Comparison of ENCODE assay signal across 1 cellular context in genomic region chr17:50361561-50362480, GRCh38.
TF ChIP-seq lines count a peak whose summit lies in the region.

No MANE protein-coding gene starts in this region.

TF ChIP-seq in K562, 482 proteins besides CTCF, POLR2A, EP300 and RAD21 (continued from another document and continues in another):
- TF ChIP-seq, protein P1, sequence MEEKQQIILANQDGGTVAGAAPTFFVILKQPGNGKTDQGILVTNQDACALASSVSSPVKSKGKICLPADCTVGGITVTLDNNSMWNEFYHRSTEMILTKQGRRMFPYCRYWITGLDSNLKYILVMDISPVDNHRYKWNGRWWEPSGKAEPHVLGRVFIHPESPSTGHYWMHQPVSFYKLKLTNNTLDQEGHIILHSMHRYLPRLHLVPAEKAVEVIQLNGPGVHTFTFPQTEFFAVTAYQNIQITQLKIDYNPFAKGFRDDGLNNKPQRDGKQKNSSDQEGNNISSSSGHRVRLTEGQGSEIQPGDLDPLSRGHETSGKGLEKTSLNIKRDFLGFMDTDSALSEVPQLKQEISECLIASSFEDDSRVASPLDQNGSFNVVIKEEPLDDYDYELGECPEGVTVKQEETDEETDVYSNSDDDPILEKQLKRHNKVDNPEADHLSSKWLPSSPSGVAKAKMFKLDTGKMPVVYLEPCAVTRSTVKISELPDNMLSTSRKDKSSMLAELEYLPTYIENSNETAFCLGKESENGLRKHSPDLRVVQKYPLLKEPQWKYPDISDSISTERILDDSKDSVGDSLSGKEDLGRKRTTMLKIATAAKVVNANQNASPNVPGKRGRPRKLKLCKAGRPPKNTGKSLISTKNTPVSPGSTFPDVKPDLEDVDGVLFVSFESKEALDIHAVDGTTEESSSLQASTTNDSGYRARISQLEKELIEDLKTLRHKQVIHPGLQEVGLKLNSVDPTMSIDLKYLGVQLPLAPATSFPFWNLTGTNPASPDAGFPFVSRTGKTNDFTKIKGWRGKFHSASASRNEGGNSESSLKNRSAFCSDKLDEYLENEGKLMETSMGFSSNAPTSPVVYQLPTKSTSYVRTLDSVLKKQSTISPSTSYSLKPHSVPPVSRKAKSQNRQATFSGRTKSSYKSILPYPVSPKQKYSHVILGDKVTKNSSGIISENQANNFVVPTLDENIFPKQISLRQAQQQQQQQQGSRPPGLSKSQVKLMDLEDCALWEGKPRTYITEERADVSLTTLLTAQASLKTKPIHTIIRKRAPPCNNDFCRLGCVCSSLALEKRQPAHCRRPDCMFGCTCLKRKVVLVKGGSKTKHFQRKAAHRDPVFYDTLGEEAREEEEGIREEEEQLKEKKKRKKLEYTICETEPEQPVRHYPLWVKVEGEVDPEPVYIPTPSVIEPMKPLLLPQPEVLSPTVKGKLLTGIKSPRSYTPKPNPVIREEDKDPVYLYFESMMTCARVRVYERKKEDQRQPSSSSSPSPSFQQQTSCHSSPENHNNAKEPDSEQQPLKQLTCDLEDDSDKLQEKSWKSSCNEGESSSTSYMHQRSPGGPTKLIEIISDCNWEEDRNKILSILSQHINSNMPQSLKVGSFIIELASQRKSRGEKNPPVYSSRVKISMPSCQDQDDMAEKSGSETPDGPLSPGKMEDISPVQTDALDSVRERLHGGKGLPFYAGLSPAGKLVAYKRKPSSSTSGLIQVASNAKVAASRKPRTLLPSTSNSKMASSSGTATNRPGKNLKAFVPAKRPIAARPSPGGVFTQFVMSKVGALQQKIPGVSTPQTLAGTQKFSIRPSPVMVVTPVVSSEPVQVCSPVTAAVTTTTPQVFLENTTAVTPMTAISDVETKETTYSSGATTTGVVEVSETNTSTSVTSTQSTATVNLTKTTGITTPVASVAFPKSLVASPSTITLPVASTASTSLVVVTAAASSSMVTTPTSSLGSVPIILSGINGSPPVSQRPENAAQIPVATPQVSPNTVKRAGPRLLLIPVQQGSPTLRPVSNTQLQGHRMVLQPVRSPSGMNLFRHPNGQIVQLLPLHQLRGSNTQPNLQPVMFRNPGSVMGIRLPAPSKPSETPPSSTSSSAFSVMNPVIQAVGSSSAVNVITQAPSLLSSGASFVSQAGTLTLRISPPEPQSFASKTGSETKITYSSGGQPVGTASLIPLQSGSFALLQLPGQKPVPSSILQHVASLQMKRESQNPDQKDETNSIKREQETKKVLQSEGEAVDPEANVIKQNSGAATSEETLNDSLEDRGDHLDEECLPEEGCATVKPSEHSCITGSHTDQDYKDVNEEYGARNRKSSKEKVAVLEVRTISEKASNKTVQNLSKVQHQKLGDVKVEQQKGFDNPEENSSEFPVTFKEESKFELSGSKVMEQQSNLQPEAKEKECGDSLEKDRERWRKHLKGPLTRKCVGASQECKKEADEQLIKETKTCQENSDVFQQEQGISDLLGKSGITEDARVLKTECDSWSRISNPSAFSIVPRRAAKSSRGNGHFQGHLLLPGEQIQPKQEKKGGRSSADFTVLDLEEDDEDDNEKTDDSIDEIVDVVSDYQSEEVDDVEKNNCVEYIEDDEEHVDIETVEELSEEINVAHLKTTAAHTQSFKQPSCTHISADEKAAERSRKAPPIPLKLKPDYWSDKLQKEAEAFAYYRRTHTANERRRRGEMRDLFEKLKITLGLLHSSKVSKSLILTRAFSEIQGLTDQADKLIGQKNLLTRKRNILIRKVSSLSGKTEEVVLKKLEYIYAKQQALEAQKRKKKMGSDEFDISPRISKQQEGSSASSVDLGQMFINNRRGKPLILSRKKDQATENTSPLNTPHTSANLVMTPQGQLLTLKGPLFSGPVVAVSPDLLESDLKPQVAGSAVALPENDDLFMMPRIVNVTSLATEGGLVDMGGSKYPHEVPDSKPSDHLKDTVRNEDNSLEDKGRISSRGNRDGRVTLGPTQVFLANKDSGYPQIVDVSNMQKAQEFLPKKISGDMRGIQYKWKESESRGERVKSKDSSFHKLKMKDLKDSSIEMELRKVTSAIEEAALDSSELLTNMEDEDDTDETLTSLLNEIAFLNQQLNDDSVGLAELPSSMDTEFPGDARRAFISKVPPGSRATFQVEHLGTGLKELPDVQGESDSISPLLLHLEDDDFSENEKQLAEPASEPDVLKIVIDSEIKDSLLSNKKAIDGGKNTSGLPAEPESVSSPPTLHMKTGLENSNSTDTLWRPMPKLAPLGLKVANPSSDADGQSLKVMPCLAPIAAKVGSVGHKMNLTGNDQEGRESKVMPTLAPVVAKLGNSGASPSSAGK (IDR thresholded peaks at IDR 0.05) = no peak
- TF ChIP-seq THAP12 (CRISPR knock-in tag; IDR thresholded peaks at IDR 0.05) (no peak), AFF4 (CRISPR knock-in tag; IDR thresholded peaks at IDR 0.05) (no peak), EP400 (IDR thresholded peaks at IDR 0.05) (peak; percentile 71), HMBOX1 (IDR thresholded peaks at IDR 0.05) (peak; percentile 74), SAP30 (IDR thresholded peaks at IDR 0.05; ENCODE audit: borderline replicate concordance, insufficient read depth, low read depth, low read length, poor library complexity, severe bottlenecking) (no peak), BRF1 (IDR thresholded peaks at IDR 0.05; ENCODE audit: borderline replicate concordance, extremely low read depth, insufficient read length) (no peak), ZNF512 (tag; IDR thresholded peaks at IDR 0.05) (no peak), ZNF561 (CRISPR knock-in tag; conservative IDR thresholded peaks at IDR 0.05) (no peak), PPARD (CRISPR knock-in tag; IDR thresholded peaks at IDR 0.05) (no peak), NCOR1 (IDR thresholded peaks at IDR 0.05) (peak; percentile 93), BDP1 (IDR thresholded peaks at IDR 0.05; ENCODE audit: insufficient read depth, insufficient read length) (no peak), GATAD2A (IDR thresholded peaks at IDR 0.05) (no peak; the same call in 1 of the 2 replicates), ZNF212 (CRISPR knock-in tag; IDR thresholded peaks at IDR 0.05) (no peak), RFX1 (IDR thresholded peaks at IDR 0.05) (peak; percentile 51; the same call in 1 of the 2 replicates), WHSC1 (IDR thresholded peaks at IDR 0.05; ENCODE audit: low read length) (no peak), MYC (IDR thresholded peaks at IDR 0.05; ENCODE audit: low read depth, low read length) (peak; percentile 88), MYC (CRISPR knock-in tag; IDR thresholded peaks at IDR 0.05; ENCODE audit: borderline replicate concordance, low read depth) (no peak), JUNB (CRISPR knock-in tag; conservative IDR thresholded peaks at IDR 0.05) (no peak), ZNF778 (CRISPR knock-in tag; IDR thresholded peaks at IDR 0.05) (no peak), KLF16 (IDR thresholded peaks at IDR 0.05) (peak; percentile 85), SAFB2 (IDR thresholded peaks at IDR 0.05; ENCODE audit: borderline replicate concordance, low read depth, low read length, severe bottlenecking) (no peak), POLR2G (IDR thresholded peaks at IDR 0.05; ENCODE audit: low read depth, low read length) (0 out of 2 replicates have a peak, but pooled peaks have one; percentile 19), SIX5 (IDR thresholded peaks at IDR 0.05; ENCODE audit: borderline replicate concordance in 1 of 2, insufficient read depth in 1 of 2, low read depth in 1 of 2, low read length in 2 of 2) (no peak), ZNF77 (CRISPR knock-in tag; IDR thresholded peaks at IDR 0.05) (no peak), SNIP1 (IDR thresholded peaks at IDR 0.05; ENCODE audit: low read depth) (no peak), ARID1B (IDR thresholded peaks at IDR 0.05) (peak; percentile 97), NR2C2 (CRISPR knock-in tag; IDR thresholded peaks at IDR 0.05) (no peak; the same call in 1 of the 2 replicates), NR2C2 (tag; IDR thresholded peaks at IDR 0.05) (no peak), ZNF668 (CRISPR knock-in tag; IDR thresholded peaks at IDR 0.05) (no peak)
- TF ChIP-seq, protein P2, sequence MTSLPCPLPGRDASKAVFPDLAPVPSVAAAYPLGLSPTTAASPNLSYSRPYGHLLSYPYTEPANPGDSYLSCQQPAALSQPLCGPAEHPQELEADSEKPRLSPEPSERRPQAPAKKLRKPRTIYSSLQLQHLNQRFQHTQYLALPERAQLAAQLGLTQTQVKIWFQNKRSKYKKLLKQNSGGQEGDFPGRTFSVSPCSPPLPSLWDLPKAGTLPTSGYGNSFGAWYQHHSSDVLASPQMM (CRISPR knock-in tag; IDR thresholded peaks at IDR 0.05) = no peak
- TF ChIP-seq, protein P3, sequence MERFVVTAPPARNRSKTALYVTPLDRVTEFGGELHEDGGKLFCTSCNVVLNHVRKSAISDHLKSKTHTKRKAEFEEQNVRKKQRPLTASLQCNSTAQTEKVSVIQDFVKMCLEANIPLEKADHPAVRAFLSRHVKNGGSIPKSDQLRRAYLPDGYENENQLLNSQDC (CRISPR knock-in tag; IDR thresholded peaks at IDR 0.05) = no peak
- TF ChIP-seq, protein P4, sequence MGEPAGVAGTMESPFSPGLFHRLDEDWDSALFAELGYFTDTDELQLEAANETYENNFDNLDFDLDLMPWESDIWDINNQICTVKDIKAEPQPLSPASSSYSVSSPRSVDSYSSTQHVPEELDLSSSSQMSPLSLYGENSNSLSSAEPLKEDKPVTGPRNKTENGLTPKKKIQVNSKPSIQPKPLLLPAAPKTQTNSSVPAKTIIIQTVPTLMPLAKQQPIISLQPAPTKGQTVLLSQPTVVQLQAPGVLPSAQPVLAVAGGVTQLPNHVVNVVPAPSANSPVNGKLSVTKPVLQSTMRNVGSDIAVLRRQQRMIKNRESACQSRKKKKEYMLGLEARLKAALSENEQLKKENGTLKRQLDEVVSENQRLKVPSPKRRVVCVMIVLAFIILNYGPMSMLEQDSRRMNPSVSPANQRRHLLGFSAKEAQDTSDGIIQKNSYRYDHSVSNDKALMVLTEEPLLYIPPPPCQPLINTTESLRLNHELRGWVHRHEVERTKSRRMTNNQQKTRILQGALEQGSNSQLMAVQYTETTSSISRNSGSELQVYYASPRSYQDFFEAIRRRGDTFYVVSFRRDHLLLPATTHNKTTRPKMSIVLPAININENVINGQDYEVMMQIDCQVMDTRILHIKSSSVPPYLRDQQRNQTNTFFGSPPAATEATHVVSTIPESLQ (CRISPR knock-in tag; IDR thresholded peaks at IDR 0.05) = no peak
- TF ChIP-seq, protein P5, sequence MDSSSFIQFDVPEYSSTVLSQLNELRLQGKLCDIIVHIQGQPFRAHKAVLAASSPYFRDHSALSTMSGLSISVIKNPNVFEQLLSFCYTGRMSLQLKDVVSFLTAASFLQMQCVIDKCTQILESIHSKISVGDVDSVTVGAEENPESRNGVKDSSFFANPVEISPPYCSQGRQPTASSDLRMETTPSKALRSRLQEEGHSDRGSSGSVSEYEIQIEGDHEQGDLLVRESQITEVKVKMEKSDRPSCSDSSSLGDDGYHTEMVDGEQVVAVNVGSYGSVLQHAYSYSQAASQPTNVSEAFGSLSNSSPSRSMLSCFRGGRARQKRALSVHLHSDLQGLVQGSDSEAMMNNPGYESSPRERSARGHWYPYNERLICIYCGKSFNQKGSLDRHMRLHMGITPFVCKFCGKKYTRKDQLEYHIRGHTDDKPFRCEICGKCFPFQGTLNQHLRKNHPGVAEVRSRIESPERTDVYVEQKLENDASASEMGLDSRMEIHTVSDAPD (CRISPR knock-in tag; IDR thresholded peaks at IDR 0.05) = no peak
